2 cellular contexts compared by ENCODE assay signal in genomic region chr10:6056411-6057135, GRCh38.
TF ChIP-seq lines count a peak whose summit lies in the region.

No MANE protein-coding gene starts in this region.

TF ChIP-seq in H1, 55 proteins besides CTCF, POLR2A, EP300 and RAD21:
- TF ChIP-seq CHD7 (IDR thresholded peaks at IDR 0.05; ENCODE audit: insufficient replicate concordance, low read length) (no peak), TEAD4 (IDR thresholded peaks at IDR 0.05; ENCODE audit: low read depth, low read length) (0 out of 2 replicates have a peak, but pooled peaks have one; percentile 33)

TF ChIP-seq in SK-N-SH, 30 proteins besides CTCF, POLR2A, EP300 and RAD21:
- TF ChIP-seq TEAD4 (IDR thresholded peaks at IDR 0.05; ENCODE audit: borderline replicate concordance, insufficient read depth) (no peak), RFX5 (IDR thresholded peaks at IDR 0.05; ENCODE audit: low read length) (no peak), POLR2AphosphoS5 (IDR thresholded peaks at IDR 0.05; ENCODE audit: low read depth, low read length) (no peak), EZH2phosphoT487 (IDR thresholded peaks at IDR 0.05; ENCODE audit: borderline replicate concordance, low read depth) (no peak), NRF1 (IDR thresholded peaks at IDR 0.05; ENCODE audit: low read depth, low read length) (no peak), FOXJ3 (CRISPR knock-in tag; IDR thresholded peaks at IDR 0.05) (no peak), FOXM1 (IDR thresholded peaks at IDR 0.05; ENCODE audit: low read depth) (no peak), MXI1 (IDR thresholded peaks at IDR 0.05; ENCODE audit: low read depth, low read length) (no peak), ZBTB33 (IDR thresholded peaks at IDR 0.05; ENCODE audit: borderline replicate concordance, low read depth) (no peak)
